ENCODE assay signal across 8 cellular contexts in genomic region chr15:66503780-66504562, GRCh38. TPM values are rescaled to one million over a fixed set of nuclear protein-coding genes. Genes with fewer than 3 reads are reported as not detected.
DNase-seq lines count a peak whose midpoint lies in the region; ATAC-seq and TF ChIP-seq lines count a peak whose summit lies in the region.

No MANE protein-coding gene starts in this region.

- no peaks in the 10 kb centered on the region for H3K27me3 ChIP-seq in iPS-20b (ENCODE audit: insufficient read depth, low read length)
- H3K27me3 ChIP-seq in subcutaneous abdominal adipose tissue (ENCODE audit: control insufficient read depth in 5 of 5, insufficient read depth in 4 of 5, low read length in 5 of 5): no peaks in the 10 kb centered on the region

- H3K4me3 ChIP-seq in iPS-20b (ENCODE audit: low read length) (peak overlapping the region; percentile 85), subcutaneous abdominal adipose tissue (ENCODE audit: low read depth in 1 of 5, low read length in 5 of 5) (peak overlapping the region; percentile 82 to 100 (median 94))

- no peak for DNase-seq in T-helper 1 cell
- DNase-seq in activated naive CD4-positive, alpha-beta T cell treated with anti-CD3 and anti-CD28 coated beads, Interleukin-2, amount 50 U/mL, for 72 hours (ENCODE audit: low spot score in 2 of 2): no peak
- DNase-seq in activated effector memory CD4-positive, alpha-beta T cell treated with anti-CD3 and anti-CD28 coated beads, Interleukin-2, amount 50 U/mL, for 16 hours: no peak
- no peak for DNase-seq in HEK293T (ENCODE audit: extremely low spot score)

- no peaks in the 10 kb centered on the region for H3K27me3 Mint-ChIP-seq in T-helper 1 cell treated with Interleukin-12 subunit alpha and Interleukin-12 subunit beta and Interleukin-4 antibody, amounts not matched to agents 30 μg/mL and 1 μg/mL, for 36 hours (ENCODE audit: low read depth)

- no peak for ATAC-seq in activated naive CD4-positive, alpha-beta T cell treated with anti-CD3 and anti-CD28 coated beads, Interleukin-2, amount 50 U/mL, for 72 hours
- no peak for ATAC-seq in GM21360 (IDR thresholded peaks at IDR 0.05; ENCODE audit: unreplicated experiment)

- peaks cover 52% of the 10 kb centered on the region for H3K36me3 Mint-ChIP-seq in T-helper 1 cell treated with Interleukin-12 subunit alpha and Interleukin-12 subunit beta and Interleukin-4 antibody, amounts not matched to agents 30 μg/mL and 1 μg/mL, for 36 hours (ENCODE audit: low read depth)
- peaks cover 40 to 58% of the 10 kb centered on the region in 2 donors for H3K36me3 Mint-ChIP-seq in activated naive CD4-positive, alpha-beta T cell treated with anti-CD3 and anti-CD28 coated beads, Interleukin-2, amount 50 U/mL, for 72 hours

- H3K9ac ChIP-seq in iPS-20b (ENCODE audit: low read depth, low read length) (peak overlapping the region; percentile 99), subcutaneous abdominal adipose tissue (ENCODE audit: low read length in 5 of 5) (peak overlapping the region; percentile 80 to 100 (median 93))

- H3K27ac ChIP-seq in iPS-20b (ENCODE audit: low read length): peak overlapping the region; percentile 77
- H3K27ac ChIP-seq in subcutaneous abdominal adipose tissue (ENCODE audit: low read depth, low read length): peak overlapping the region; percentile 99

- H3K4me3 Mint-ChIP-seq in T-helper 1 cell treated with Interleukin-12 subunit alpha and Interleukin-12 subunit beta and Interleukin-4 antibody, amounts not matched to agents 30 μg/mL and 1 μg/mL, for 36 hours: peak overlapping the region; percentile 100

- H3K9me3 Mint-ChIP-seq in T-helper 1 cell treated with Interleukin-12 subunit alpha and Interleukin-12 subunit beta and Interleukin-4 antibody, amounts not matched to agents 30 μg/mL and 1 μg/mL, for 36 hours: no peaks in the 10 kb centered on the region
- no peaks in the 10 kb centered on the region for H3K9me3 Mint-ChIP-seq in activated naive CD4-positive, alpha-beta T cell treated with anti-CD3 and anti-CD28 coated beads, Interleukin-2, amount 50 U/mL, for 72 hours

- POLR2A ChIA-PET in HEK293T (lab: Yijun Ruan, JAX): interaction anchor here (0.6 to 2.4 kb wide), 7 partner anchors 9 to 209 kb away, joined by 3 to 10 read pairs (median 4); no protein-coding TSS in a partner anchor

- CTCF ChIA-PET in HEK293T (lab: Yijun Ruan, JAX): no interaction called here

- no peaks in the 10 kb centered on the region for H3K4me1 ChIP-seq in iPS-20b (ENCODE audit: insufficient read depth, low read length)
- peaks cover 2 to 29% (median 25%) of the 10 kb centered on the region in 5 donors for H3K4me1 ChIP-seq in subcutaneous abdominal adipose tissue (ENCODE audit: control insufficient read depth in 5 of 5, insufficient read depth in 5 of 5, low read length in 5 of 5)

- H3K36me3 ChIP-seq in iPS-20b (ENCODE audit: insufficient read depth, low read depth, low read length) (peaks cover 54% of the 10 kb centered on the region), subcutaneous abdominal adipose tissue (ENCODE audit: control insufficient read depth in 5 of 5, insufficient read depth in 5 of 5, low read length in 5 of 5) (peaks cover 19 to 42% (median 41%) of the 10 kb centered on the region in 5 donors)

- H3K27ac Mint-ChIP-seq in T-helper 1 cell treated with Interleukin-12 subunit alpha and Interleukin-12 subunit beta and Interleukin-4 antibody, amounts not matched to agents 30 μg/mL and 1 μg/mL, for 36 hours: peak overlapping the region; percentile 99
- peak overlapping the region; percentile 95 to 100 for H3K27ac Mint-ChIP-seq in activated naive CD4-positive, alpha-beta T cell treated with anti-CD3 and anti-CD28 coated beads, Interleukin-2, amount 50 U/mL, for 72 hours

- no peaks in the 10 kb centered on the region for H3K9me3 ChIP-seq in iPS-20b (ENCODE audit: insufficient read depth, low read depth, low read length)
- H3K9me3 ChIP-seq in subcutaneous abdominal adipose tissue (ENCODE audit: control insufficient read depth in 5 of 5, low read length in 5 of 5): no peaks in the 10 kb centered on the region

- H3K4me1 Mint-ChIP-seq in T-helper 1 cell treated with Interleukin-12 subunit alpha and Interleukin-12 subunit beta and Interleukin-4 antibody, amounts not matched to agents 30 μg/mL and 1 μg/mL, for 36 hours (ENCODE audit: low read depth): peaks cover 40% of the 10 kb centered on the region

TF ChIP-seq in HEK293T, 16 proteins besides CTCF, POLR2A, EP300 and RAD21:
- TF ChIP-seq ARNT (IDR thresholded peaks at IDR 0.05): no peak
- no peak for TF ChIP-seq FOXK2 (IDR thresholded peaks at IDR 0.05)
- TF ChIP-seq ZNF384 (IDR thresholded peaks at IDR 0.05): no peak
- TF ChIP-seq L3MBTL2 (conservative IDR thresholded peaks at IDR 0.05): no peak
- no peak for TF ChIP-seq FOXM1 (IDR thresholded peaks at IDR 0.05; ENCODE audit: borderline replicate concordance)
- TF ChIP-seq, protein P1, sequence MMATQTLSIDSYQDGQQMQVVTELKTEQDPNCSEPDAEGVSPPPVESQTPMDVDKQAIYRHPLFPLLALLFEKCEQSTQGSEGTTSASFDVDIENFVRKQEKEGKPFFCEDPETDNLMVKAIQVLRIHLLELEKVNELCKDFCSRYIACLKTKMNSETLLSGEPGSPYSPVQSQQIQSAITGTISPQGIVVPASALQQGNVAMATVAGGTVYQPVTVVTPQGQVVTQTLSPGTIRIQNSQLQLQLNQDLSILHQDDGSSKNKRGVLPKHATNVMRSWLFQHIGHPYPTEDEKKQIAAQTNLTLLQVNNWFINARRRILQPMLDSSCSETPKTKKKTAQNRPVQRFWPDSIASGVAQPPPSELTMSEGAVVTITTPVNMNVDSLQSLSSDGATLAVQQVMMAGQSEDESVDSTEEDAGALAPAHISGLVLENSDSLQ (IDR thresholded peaks at IDR 0.05): no peak
- TF ChIP-seq CTBP1 (IDR thresholded peaks at IDR 0.05; ENCODE audit: borderline replicate concordance): no peak
- no peak for TF ChIP-seq LEF1 (IDR thresholded peaks at IDR 0.05; ENCODE audit: borderline replicate concordance)
- TF ChIP-seq ELF4 (IDR thresholded peaks at IDR 0.05): no peak
- TF ChIP-seq SP1 (IDR thresholded peaks at IDR 0.05): no peak
- TF ChIP-seq HDGF (IDR thresholded peaks at IDR 0.05; ENCODE audit: borderline replicate concordance): no peak
- no peak for TF ChIP-seq FOXA1 (IDR thresholded peaks at IDR 0.05)
- TF ChIP-seq BHLHE40 (IDR thresholded peaks at IDR 0.05; ENCODE audit: borderline replicate concordance): no peak
- no peak for TF ChIP-seq TARDBP (IDR thresholded peaks at IDR 0.05)

RNA-seq across cellular contexts. Expression of gene RPL4, which starts 0.7 kb away (rescaled TPM):
- total RNA-seq in activated naive CD4-positive, alpha-beta T cell treated with anti-CD3 and anti-CD28 coated beads, Interleukin-2, amount 50 U/mL, for 72 hours: 1,000 to 10,000 TPM; 3,813 to 4,802 TPM

RNA-seq across cellular contexts. Expression of gene ZWILCH, which starts 1.2 kb away (rescaled TPM):
- 10 to 100 TPM; 28.1 to 40.9 TPM for total RNA-seq in activated naive CD4-positive, alpha-beta T cell treated with anti-CD3 and anti-CD28 coated beads, Interleukin-2, amount 50 U/mL, for 72 hours

RNA-seq across cellular contexts. Expression of gene SNAPC5, which starts 6.4 kb away (rescaled TPM):
- total RNA-seq in activated naive CD4-positive, alpha-beta T cell treated with anti-CD3 and anti-CD28 coated beads, Interleukin-2, amount 50 U/mL, for 72 hours: 10 to 100 TPM; 18.9 to 27.7 TPM
